In genomic region chr15:74781673-74782595, GRCh38 we compare ENCODE assay signal across 1 cellular context.
TF ChIP-seq lines count a peak whose summit lies in the region.

TSS of gene CSK (plus strand) at chr15:74782080. CDS start at chr15:74798298, 16,218 bp downstream.

TF ChIP-seq in SK-N-SH, 30 proteins besides CTCF, POLR2A, EP300 and RAD21 (continued from another document):
- TF ChIP-seq USF2 (IDR thresholded peaks at IDR 0.05; ENCODE audit: borderline replicate concordance, low read depth, low read length) (no peak), RXRA (IDR thresholded peaks at IDR 0.05; ENCODE audit: borderline replicate concordance, low read depth) (no peak), SMC3 (IDR thresholded peaks at IDR 0.05; ENCODE audit: low read depth, low read length) (peak; percentile 23; the same call in 1 of the 2 replicates), GABPA (IDR thresholded peaks at IDR 0.05; ENCODE audit: low read depth) (peak; percentile 17; the same call in 1 of the 2 replicates), NRF1 (IDR thresholded peaks at IDR 0.05; ENCODE audit: low read depth, low read length) (peak; percentile 72), USF1 (IDR thresholded peaks at IDR 0.05; ENCODE audit: borderline replicate concordance, low read depth) (no peak), FOXJ3 (CRISPR knock-in tag; IDR thresholded peaks at IDR 0.05) (no peak), MXI1 (IDR thresholded peaks at IDR 0.05; ENCODE audit: low read depth, low read length) (no peak), JUND (IDR thresholded peaks at IDR 0.05) (no peak), TAF1 (IDR thresholded peaks at IDR 0.05; ENCODE audit: borderline replicate concordance, low read depth, low read length) (no peak), CHD2 (IDR thresholded peaks at IDR 0.05; ENCODE audit: low read length, partially characterized antibody) (peak; percentile 56), YY1 (IDR thresholded peaks at IDR 0.05; ENCODE audit: low read depth) (no peak), REST (IDR thresholded peaks at IDR 0.05; ENCODE audit: low read depth, low read length) (no peak), NFIC (IDR thresholded peaks at IDR 0.05; ENCODE audit: borderline replicate concordance) (no peak), FOSL2 (IDR thresholded peaks at IDR 0.05; ENCODE audit: borderline replicate concordance, low read depth) (no peak), RCOR1 (IDR thresholded peaks at IDR 0.05; ENCODE audit: low read length) (no peak), TEAD4 (IDR thresholded peaks at IDR 0.05; ENCODE audit: borderline replicate concordance, insufficient read depth) (no peak)
